1 cellular context compared by ENCODE assay signal in the genomic region with DNA sequence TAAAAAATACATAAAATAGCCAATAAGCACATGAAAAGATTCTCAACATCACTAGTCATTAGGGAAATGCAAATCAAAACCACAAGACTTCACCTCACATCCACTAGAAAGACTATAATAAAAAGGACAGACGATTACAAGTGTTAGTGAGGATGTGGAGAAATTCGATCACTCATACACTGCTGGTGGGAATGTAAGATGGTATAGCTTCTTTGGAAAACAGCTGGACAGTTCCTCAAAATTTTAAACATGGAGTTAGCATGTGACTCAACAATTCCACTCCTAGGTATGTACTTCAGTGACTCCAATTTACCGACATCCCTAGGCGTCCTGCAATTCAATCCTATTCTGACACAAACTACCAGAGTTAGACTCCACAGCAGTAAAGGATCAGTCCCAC.
TF ChIP-seq lines count a peak whose summit lies in the region.

No MANE protein-coding gene starts in this region.

TF ChIP-seq in HEK293, 187 proteins besides CTCF, POLR2A, EP300 and RAD21 (continued from another document):
- TF ChIP-seq, protein P1, sequence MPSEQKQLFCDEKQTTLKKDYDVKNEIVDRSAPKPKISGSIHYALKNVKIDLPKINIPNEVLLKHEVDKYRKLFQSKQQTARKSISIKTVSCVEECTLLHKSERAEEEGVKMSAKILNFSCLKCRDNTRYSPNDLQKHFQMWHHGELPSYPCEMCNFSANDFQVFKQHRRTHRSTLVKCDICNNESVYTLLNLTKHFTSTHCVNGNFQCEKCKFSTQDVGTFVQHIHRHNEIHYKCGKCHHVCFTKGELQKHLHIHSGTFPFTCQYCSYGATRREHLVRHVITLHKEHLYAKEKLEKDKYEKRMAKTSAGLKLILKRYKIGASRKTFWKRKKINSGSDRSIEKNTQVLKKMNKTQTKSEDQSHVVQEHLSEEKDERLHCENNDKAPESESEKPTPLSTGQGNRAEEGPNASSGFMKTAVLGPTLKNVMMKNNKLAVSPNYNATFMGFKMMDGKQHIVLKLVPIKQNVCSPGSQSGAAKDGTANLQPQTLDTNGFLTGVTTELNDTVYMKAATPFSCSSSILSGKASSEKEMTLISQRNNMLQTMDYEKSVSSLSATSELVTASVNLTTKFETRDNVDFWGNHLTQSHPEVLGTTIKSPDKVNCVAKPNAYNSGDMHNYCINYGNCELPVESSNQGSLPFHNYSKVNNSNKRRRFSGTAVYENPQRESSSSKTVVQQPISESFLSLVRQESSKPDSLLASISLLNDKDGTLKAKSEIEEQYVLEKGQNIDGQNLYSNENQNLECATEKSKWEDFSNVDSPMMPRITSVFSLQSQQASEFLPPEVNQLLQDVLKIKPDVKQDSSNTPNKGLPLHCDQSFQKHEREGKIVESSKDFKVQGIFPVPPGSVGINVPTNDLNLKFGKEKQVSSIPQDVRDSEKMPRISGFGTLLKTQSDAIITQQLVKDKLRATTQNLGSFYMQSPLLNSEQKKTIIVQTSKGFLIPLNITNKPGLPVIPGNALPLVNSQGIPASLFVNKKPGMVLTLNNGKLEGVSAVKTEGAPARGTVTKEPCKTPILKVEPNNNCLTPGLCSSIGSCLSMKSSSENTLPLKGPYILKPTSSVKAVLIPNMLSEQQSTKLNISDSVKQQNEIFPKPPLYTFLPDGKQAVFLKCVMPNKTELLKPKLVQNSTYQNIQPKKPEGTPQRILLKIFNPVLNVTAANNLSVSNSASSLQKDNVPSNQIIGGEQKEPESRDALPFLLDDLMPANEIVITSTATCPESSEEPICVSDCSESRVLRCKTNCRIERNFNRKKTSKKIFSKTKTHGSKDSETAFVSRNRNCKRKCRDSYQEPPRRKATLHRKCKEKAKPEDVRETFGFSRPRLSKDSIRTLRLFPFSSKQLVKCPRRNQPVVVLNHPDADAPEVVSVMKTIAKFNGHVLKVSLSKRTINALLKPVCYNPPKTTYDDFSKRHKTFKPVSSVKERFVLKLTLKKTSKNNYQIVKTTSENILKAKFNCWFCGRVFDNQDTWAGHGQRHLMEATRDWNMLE (tag by site-specific recombination; conservative IDR thresholded peaks at IDR 0.05; ENCODE audit: low read depth), result no peak
- TF ChIP-seq ZBTB17 (tag by site-specific recombination; IDR thresholded peaks at IDR 0.05) (no peak), KLF8 (tag by site-specific recombination; IDR thresholded peaks at IDR 0.05) (no peak), SETDB1 (IDR thresholded peaks at IDR 0.05; ENCODE audit: insufficient read length, low read length) (no peak), ZNF2 (tag by site-specific recombination; IDR thresholded peaks at IDR 0.05) (no peak), KLF10 (tag by site-specific recombination; IDR thresholded peaks at IDR 0.05) (no peak)
- TF ChIP-seq, protein P2, sequence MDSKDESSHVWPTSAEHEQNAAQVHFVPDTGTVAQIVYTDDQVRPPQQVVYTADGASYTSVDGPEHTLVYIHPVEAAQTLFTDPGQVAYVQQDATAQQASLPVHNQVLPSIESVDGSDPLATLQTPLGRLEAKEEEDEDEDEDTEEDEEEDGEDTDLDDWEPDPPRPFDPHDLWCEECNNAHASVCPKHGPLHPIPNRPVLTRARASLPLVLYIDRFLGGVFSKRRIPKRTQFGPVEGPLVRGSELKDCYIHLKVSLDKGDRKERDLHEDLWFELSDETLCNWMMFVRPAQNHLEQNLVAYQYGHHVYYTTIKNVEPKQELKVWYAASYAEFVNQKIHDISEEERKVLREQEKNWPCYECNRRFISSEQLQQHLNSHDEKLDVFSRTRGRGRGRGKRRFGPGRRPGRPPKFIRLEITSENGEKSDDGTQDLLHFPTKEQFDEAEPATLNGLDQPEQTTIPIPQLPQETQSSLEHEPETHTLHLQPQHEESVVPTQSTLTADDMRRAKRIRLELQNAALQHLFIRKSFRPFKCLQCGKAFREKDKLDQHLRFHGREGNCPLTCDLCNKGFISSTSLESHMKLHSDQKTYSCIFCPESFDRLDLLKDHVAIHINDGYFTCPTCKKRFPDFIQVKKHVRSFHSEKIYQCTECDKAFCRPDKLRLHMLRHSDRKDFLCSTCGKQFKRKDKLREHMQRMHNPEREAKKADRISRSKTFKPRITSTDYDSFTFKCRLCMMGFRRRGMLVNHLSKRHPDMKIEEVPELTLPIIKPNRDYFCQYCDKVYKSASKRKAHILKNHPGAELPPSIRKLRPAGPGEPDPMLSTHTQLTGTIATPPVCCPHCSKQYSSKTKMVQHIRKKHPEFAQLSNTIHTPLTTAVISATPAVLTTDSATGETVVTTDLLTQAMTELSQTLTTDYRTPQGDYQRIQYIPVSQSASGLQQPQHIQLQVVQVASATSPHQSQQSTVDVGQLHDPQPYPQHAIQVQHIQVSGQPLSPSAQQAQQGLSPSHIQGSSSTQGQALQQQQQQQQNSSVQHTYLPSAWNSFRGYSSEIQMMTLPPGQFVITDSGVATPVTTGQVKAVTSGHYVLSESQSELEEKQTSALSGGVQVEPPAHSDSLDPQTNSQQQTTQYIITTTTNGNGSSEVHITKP (tag by site-specific recombination; IDR thresholded peaks at IDR 0.05), result no peak
TF ChIP-seq in HEK293: peak in this region for 2.
